Comparison of ENCODE assay signal across 21 cellular contexts in genomic region chr3:196677929-196678328, GRCh38. TPM values are rescaled to one million over a fixed set of nuclear protein-coding genes. Genes with fewer than 3 reads are reported as not detected.
A peak's percentile ranks its signal among the peaks of the same experiment; 100 is the strongest.
DNase-seq lines count a peak whose midpoint lies in the region; ATAC-seq and TF ChIP-seq lines count a peak whose summit lies in the region.
"Had no signal": no experiment of that assay in that cellular context is flagged by ENCODE, and none has a peak within 500 bp of the region (broad histone marks: within the 10 kb centered on the region; RNA-seq: fewer than 3 reads in every experiment).

No MANE protein-coding gene starts in this region.

- DNase-seq in activated T-cell treated with anti-CD3 and anti-CD28 coated beads, Interleukin-2, amount 50 U/mL, for 24 hours = no peak
- DNase-seq in activated T-cell treated with anti-CD3 and anti-CD28 coated beads, Interleukin-2, amount 50 U/mL, for 4 hours = no peak
- DNase-seq in GM23338 (ENCODE audit: low spot score) (no peak), hepatocyte (ENCODE audit: low spot score) (no peak), UCSD-AML1 (lab: John Stamatoyannopoulos, UW; ENCODE audit: unreplicated experiment) (no peak)
- no peak for DNase-seq in stimulated activated naive B cell treated with anti-CD40 and anti-IgM and Interleukin-4, amounts not matched to agents 10 μg/mL and 1 μg/mL and 100 μg/mL, for 72 hours
- DNase-seq in stimulated activated CD4-positive, alpha-beta T cell treated with anti-CD3 and anti-CD28 coated beads, Interleukin-1b, Interleukin-23, amount 100 ng/mL, for 48 hours = no peak
- DNase-seq: CD4-positive, CD25-positive, alpha-beta regulatory T cell; DMS153; DND-41; GM23248; H9; NCI-H1048; NCI-H1417; NCI-H1694; NCI-H2029 treated with DMSO at 0.1 percent for 48 hours; NCI-H526 treated with DMSO at 0.1 percent for 48 hours; SHP77 had no signal

- H3K79me2 ChIP-seq in GM23338 (replicated peaks; ENCODE audit: insufficient read depth) = no peaks in the 10 kb centered on the region
- no peaks in the 10 kb centered on the region for H3K79me2 ChIP-seq in hepatocyte

- H3K9me3 Mint-ChIP-seq in activated T-cell treated with anti-CD3 and anti-CD28 coated beads, Interleukin-2, amount 50 U/mL, for 24 hours = no peaks in the 10 kb centered on the region
- peaks cover under 1% of the 10 kb centered on the region for H3K9me3 Mint-ChIP-seq in activated T-cell treated with anti-CD3 and anti-CD28 coated beads, Interleukin-2, amount 50 U/mL, for 4 hours
- peaks cover 9% of the 10 kb centered on the region; the same call in 2 of the 3 replicates for H3K9me3 Mint-ChIP-seq in GM23338
- H3K9me3 Mint-ChIP-seq in stimulated activated naive B cell treated with anti-CD40 and anti-IgM and Interleukin-4, amounts not matched to agents 10 μg/mL and 1 μg/mL and 100 μg/mL, for 72 hours = peaks cover 0 to 4% of the 10 kb centered on the region in 2 donors

- H4K20me1 ChIP-seq in GM23338 (replicated peaks; ENCODE audit: insufficient read depth) (no peaks in the 10 kb centered on the region), hepatocyte (ENCODE audit: insufficient read depth, poor library complexity, severe bottlenecking) (no peaks in the 10 kb centered on the region)

- H3K36me3 Mint-ChIP-seq in activated T-cell treated with anti-CD3 and anti-CD28 coated beads, Interleukin-2, amount 50 U/mL, for 24 hours (ENCODE audit: low read depth) = no peaks in the 10 kb centered on the region
- H3K36me3 Mint-ChIP-seq in activated T-cell treated with anti-CD3 and anti-CD28 coated beads, Interleukin-2, amount 50 U/mL, for 4 hours (ENCODE audit: insufficient read depth) = no peaks in the 10 kb centered on the region
- H3K36me3 Mint-ChIP-seq in GM23338 (ENCODE audit: low read depth) = peaks cover 8% of the 10 kb centered on the region
- peaks cover 16 to 34% of the 10 kb centered on the region in 2 donors for H3K36me3 Mint-ChIP-seq in stimulated activated naive B cell treated with anti-CD40 and anti-IgM and Interleukin-4, amounts not matched to agents 10 μg/mL and 1 μg/mL and 100 μg/mL, for 72 hours
- H3K36me3 Mint-ChIP-seq: CD4-positive, CD25-positive, alpha-beta regulatory T cell had no signal

- H3K4me2 ChIP-seq in GM23338 (no peak overlapping the region), hepatocyte (no peak overlapping the region)

- H3K9me2 ChIP-seq in GM23338 (ENCODE audit: insufficient read depth) (no peaks in the 10 kb centered on the region), hepatocyte (replicated peaks; ENCODE audit: insufficient read depth) (no peaks in the 10 kb centered on the region)

- no peak overlapping the region for H3K27ac ChIP-seq in GM23338 (ENCODE audit: low read depth)
- H3K27ac ChIP-seq in hepatocyte = peak overlapping the region; percentile 16
- H3K27ac ChIP-seq: A549, GM23248, RWPE1 had no signal

- TF ChIP-seq CTCF in GM23338 (conservative IDR thresholded peaks at IDR 0.05; ENCODE audit: low read depth in 2 of 2) (no peak), hepatocyte (IDR thresholded peaks at IDR 0.05; ENCODE audit: poor library complexity) (no peak)

- H2AFZ ChIP-seq in GM23338 (no peak overlapping the region), hepatocyte (no peak overlapping the region)
- H2AFZ ChIP-seq: GM23248 had no signal

- no peaks in the 10 kb centered on the region for H3K9me3 ChIP-seq in hepatocyte (ENCODE audit: low read depth)
- H3K9me3 ChIP-seq: A549 had no signal

- no peaks in the 10 kb centered on the region for H3K36me3 ChIP-seq in GM23338 (ENCODE audit: insufficient read depth)
- no peaks in the 10 kb centered on the region for H3K36me3 ChIP-seq in hepatocyte (replicated peaks; ENCODE audit: insufficient read depth, low read depth)

- H3K4me1 ChIP-seq in GM23338 (ENCODE audit: insufficient read depth) (no peaks in the 10 kb centered on the region), hepatocyte (ENCODE audit: insufficient read depth) (no peaks in the 10 kb centered on the region)

- H3K27ac Mint-ChIP-seq in activated T-cell treated with anti-CD3 and anti-CD28 coated beads, Interleukin-2, amount 50 U/mL, for 24 hours = peak overlapping the region; percentile 23
- 0 out of 2 replicates have a peak overlapping the region, but pooled peaks have one; percentile 14 for H3K27ac Mint-ChIP-seq in GM23338
- H3K27ac Mint-ChIP-seq in stimulated activated naive B cell treated with anti-CD40 and anti-IgM and Interleukin-4, amounts not matched to agents 10 μg/mL and 1 μg/mL and 100 μg/mL, for 72 hours = peak overlapping the region; percentile 33
- H3K27ac Mint-ChIP-seq: H9 had no signal

- H3K4me1 Mint-ChIP-seq in activated T-cell treated with anti-CD3 and anti-CD28 coated beads, Interleukin-2, amount 50 U/mL, for 24 hours (ENCODE audit: low read depth) = peaks cover 13% of the 10 kb centered on the region
- H3K4me1 Mint-ChIP-seq in activated T-cell treated with anti-CD3 and anti-CD28 coated beads, Interleukin-2, amount 50 U/mL, for 4 hours (ENCODE audit: low read depth) = peaks cover 9% of the 10 kb centered on the region
- peaks cover 16% of the 10 kb centered on the region for H3K4me1 Mint-ChIP-seq in GM23338
- H3K4me1 Mint-ChIP-seq in stimulated activated naive B cell treated with anti-CD40 and anti-IgM and Interleukin-4, amounts not matched to agents 10 μg/mL and 1 μg/mL and 100 μg/mL, for 72 hours = peaks cover 8 to 11% of the 10 kb centered on the region in 2 donors

- 29% methylated on average over 1 of the region's 1 CpG for WGBS in hepatocyte (ENCODE audit: low lambda C conversion rate, missing lambda C conversion rate)

- H3K27me3 ChIP-seq in GM23338 (ENCODE audit: insufficient read depth) = no peaks in the 10 kb centered on the region
- H3K27me3 ChIP-seq in hepatocyte = no peaks in the 10 kb centered on the region

- H3K27me3 Mint-ChIP-seq in activated T-cell treated with anti-CD3 and anti-CD28 coated beads, Interleukin-2, amount 50 U/mL, for 24 hours = no peaks in the 10 kb centered on the region
- H3K27me3 Mint-ChIP-seq in activated T-cell treated with anti-CD3 and anti-CD28 coated beads, Interleukin-2, amount 50 U/mL, for 4 hours (ENCODE audit: low read depth) = no peaks in the 10 kb centered on the region
- peaks cover 4% of the 10 kb centered on the region for H3K27me3 Mint-ChIP-seq in GM23338 (ENCODE audit: insufficient read depth, low read depth, poor library complexity)
- no peaks in the 10 kb centered on the region for H3K27me3 Mint-ChIP-seq in stimulated activated naive B cell treated with anti-CD40 and anti-IgM and Interleukin-4, amounts not matched to agents 10 μg/mL and 1 μg/mL and 100 μg/mL, for 72 hours
- H3K27me3 Mint-ChIP-seq: CD4-positive, CD25-positive, alpha-beta regulatory T cell had no signal

- no peaks in the 10 kb centered on the region; the same call in 1 of the 2 replicates for H3F3A ChIP-seq in GM23338 (replicated peaks; ENCODE audit: low read depth)

- no peak for ATAC-seq in activated T-cell treated with anti-CD3 and anti-CD28 coated beads, Interleukin-2, amount 50 U/mL, for 4 hours
- ATAC-seq in GM23338 = no peak
- ATAC-seq in stimulated activated naive B cell treated with anti-CD40 and anti-IgM and Interleukin-4, amounts not matched to agents 10 μg/mL and 1 μg/mL and 100 μg/mL, for 72 hours (replicated peaks) = no peak
- ATAC-seq: A549 had no signal

- H3K4me3 ChIP-seq in GM23338 (no peak overlapping the region), hepatocyte (no peak overlapping the region)
- H3K4me3 ChIP-seq: A549, GM23248 had no signal

- no peak overlapping the region for H3K4me3 Mint-ChIP-seq in activated T-cell treated with anti-CD3 and anti-CD28 coated beads, Interleukin-2, amount 50 U/mL, for 24 hours
- H3K4me3 Mint-ChIP-seq in activated T-cell treated with anti-CD3 and anti-CD28 coated beads, Interleukin-2, amount 50 U/mL, for 4 hours = no peak overlapping the region
- no peak overlapping the region for H3K4me3 Mint-ChIP-seq in GM23338
- H3K4me3 Mint-ChIP-seq in stimulated activated naive B cell treated with anti-CD40 and anti-IgM and Interleukin-4, amounts not matched to agents 10 μg/mL and 1 μg/mL and 100 μg/mL, for 72 hours = no peak overlapping the region
- H3K4me3 Mint-ChIP-seq: CD4-positive, CD25-positive, alpha-beta regulatory T cell; H9 had no signal

TF ChIP-seq in GM23338, 12 proteins besides CTCF, POLR2A, EP300 and RAD21:
- TF ChIP-seq EZH2 (IDR thresholded peaks at IDR 0.05; ENCODE audit: low read depth, unreplicated experiment) (no peak), ETS1 (IDR thresholded peaks at IDR 0.05) (no peak), CREB1 (CRISPR knock-in tag; IDR thresholded peaks at IDR 0.05; ENCODE audit: low read depth) (no peak)

RNA-seq across cellular contexts. Expression of gene CEP19, which starts 34.1 kb away (rescaled TPM):
- total RNA-seq in activated T-cell treated with anti-CD3 and anti-CD28 coated beads, Interleukin-2, amount 50 U/mL, for 4 hours = 1 to 10 TPM; 3.4 to 4.3 (median 3.6) TPM
- total RNA-seq in GM23338 (2014; rRNA removed; shearing (Covaris generic)) = 1.6 and 2.3 TPM in 2 replicates
- polyA plus RNA-seq in GM23338 (2016; fragmentation: Nextera tagmentation; extraction: Ambion mirVana) = 1.8 and 2.5 TPM in 2 replicates
- total RNA-seq in hepatocyte = 3.2 and 3.8 TPM in 2 replicates
- polyA plus RNA-seq in hepatocyte = 4.6 and 6.0 TPM in 2 replicates

RNA-seq across cellular contexts. Expression of gene PIGX, which starts 34.2 kb away (rescaled TPM):
- total RNA-seq in activated T-cell treated with anti-CD3 and anti-CD28 coated beads, Interleukin-2, amount 50 U/mL, for 4 hours = 10 to 100 TPM; 26.7 to 28.9 (median 27.9) TPM
- total RNA-seq in GM23338 (2014; rRNA removed; shearing (Covaris generic)) = 14.5 and 24.4 TPM in 2 replicates
- polyA plus RNA-seq in GM23338 (2016; fragmentation: Nextera tagmentation; extraction: Ambion mirVana) = 13.0 and 13.4 TPM in 2 replicates
- 24.9 and 31.6 TPM in 2 replicates for total RNA-seq in hepatocyte
- 33.5 and 36.7 TPM in 2 replicates for polyA plus RNA-seq in hepatocyte

RNA-seq across cellular contexts. Expression of gene NRROS, which starts 38.4 kb away (rescaled TPM):
- total RNA-seq in activated T-cell treated with anti-CD3 and anti-CD28 coated beads, Interleukin-2, amount 50 U/mL, for 4 hours = 10 to 100 TPM; 16.2 to 18.5 (median 18.5) TPM
- total RNA-seq in GM23338 (2014; rRNA removed; shearing (Covaris generic)) = 5.9 and 8.5 TPM in 2 replicates
- 1.2 and 2.3 TPM in 2 replicates for polyA plus RNA-seq in GM23338 (2016; fragmentation: Nextera tagmentation; extraction: Ambion mirVana)
- 0.33 and 0.36 TPM in 2 replicates for total RNA-seq in hepatocyte
- not detected in 2 replicates for polyA plus RNA-seq in hepatocyte
- total RNA-seq: HT-29 had no signal
- polyA plus RNA-seq: A549, GM23248 had no signal
